ENCODE assay signal across 1 cellular context in the genomic region with DNA sequence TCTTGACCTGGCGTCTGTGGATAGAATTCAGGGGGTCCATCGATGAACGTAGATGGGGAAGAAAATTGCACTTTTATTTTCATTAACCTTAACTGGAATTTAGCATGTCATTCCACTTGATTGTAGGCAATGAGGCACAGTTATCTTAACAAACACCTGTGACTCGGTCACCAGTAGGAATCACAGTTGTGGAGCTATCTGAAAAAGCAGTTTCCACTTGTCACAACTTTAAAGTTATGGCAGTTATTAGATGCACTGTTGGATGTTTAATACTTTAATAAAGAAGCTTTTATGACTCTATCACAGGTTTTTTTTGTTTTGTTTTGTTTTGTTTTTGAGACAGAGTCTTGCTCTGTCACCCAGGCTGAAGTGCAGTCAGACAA.
TF ChIP-seq lines count a peak whose summit lies in the region.

No MANE protein-coding gene starts in this region.

TF ChIP-seq in K562, 482 proteins besides CTCF, POLR2A, EP300 and RAD21 (continued from another document and continues in another):
- no peak for TF ChIP-seq MYNN (IDR thresholded peaks at IDR 0.05)
- no peak for TF ChIP-seq MYNN (CRISPR knock-in tag; IDR thresholded peaks at IDR 0.05)
- no peak for TF ChIP-seq NR2C2 (CRISPR knock-in tag; IDR thresholded peaks at IDR 0.05)
- no peak for TF ChIP-seq NR2C2 (tag; IDR thresholded peaks at IDR 0.05)
- peak; percentile 29; the same call in 1 of the 2 replicates for TF ChIP-seq RNF2 (IDR thresholded peaks at IDR 0.05)
- TF ChIP-seq NFRKB (IDR thresholded peaks at IDR 0.05; ENCODE audit: low read depth), result no peak
- TF ChIP-seq TAF1 (IDR thresholded peaks at IDR 0.05; ENCODE audit: control insufficient read depth, extremely low read depth, insufficient read depth, low read length, severe bottlenecking), result no peak
- no peak for TF ChIP-seq NFIX (CRISPR knock-in tag; IDR thresholded peaks at IDR 0.05; ENCODE audit: low read depth)
- TF ChIP-seq ZNF23 (CRISPR knock-in tag; IDR thresholded peaks at IDR 0.05), result no peak
- TF ChIP-seq, protein P1, sequence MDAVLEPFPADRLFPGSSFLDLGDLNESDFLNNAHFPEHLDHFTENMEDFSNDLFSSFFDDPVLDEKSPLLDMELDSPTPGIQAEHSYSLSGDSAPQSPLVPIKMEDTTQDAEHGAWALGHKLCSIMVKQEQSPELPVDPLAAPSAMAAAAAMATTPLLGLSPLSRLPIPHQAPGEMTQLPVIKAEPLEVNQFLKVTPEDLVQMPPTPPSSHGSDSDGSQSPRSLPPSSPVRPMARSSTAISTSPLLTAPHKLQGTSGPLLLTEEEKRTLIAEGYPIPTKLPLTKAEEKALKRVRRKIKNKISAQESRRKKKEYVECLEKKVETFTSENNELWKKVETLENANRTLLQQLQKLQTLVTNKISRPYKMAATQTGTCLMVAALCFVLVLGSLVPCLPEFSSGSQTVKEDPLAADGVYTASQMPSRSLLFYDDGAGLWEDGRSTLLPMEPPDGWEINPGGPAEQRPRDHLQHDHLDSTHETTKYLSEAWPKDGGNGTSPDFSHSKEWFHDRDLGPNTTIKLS (IDR thresholded peaks at IDR 0.05; ENCODE audit: borderline replicate concordance, low read depth), result no peak
- peak; percentile 55 for TF ChIP-seq MAFG (tag; conservative IDR thresholded peaks at IDR 0.05)
- no peak for TF ChIP-seq ZNF444 (CRISPR knock-in tag; IDR thresholded peaks at IDR 0.05)
- TF ChIP-seq ZNF121 (CRISPR knock-in tag; conservative IDR thresholded peaks at IDR 0.05), result no peak
- TF ChIP-seq, protein P2, sequence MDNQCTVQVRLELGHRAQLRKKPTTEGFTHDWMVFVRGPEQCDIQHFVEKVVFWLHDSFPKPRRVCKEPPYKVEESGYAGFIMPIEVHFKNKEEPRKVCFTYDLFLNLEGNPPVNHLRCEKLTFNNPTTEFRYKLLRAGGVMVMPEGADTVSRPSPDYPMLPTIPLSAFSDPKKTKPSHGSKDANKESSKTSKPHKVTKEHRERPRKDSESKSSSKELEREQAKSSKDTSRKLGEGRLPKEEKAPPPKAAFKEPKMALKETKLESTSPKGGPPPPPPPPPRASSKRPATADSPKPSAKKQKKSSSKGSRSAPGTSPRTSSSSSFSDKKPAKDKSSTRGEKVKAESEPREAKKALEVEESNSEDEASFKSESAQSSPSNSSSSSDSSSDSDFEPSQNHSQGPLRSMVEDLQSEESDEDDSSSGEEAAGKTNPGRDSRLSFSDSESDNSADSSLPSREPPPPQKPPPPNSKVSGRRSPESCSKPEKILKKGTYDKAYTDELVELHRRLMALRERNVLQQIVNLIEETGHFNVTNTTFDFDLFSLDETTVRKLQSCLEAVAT (IDR thresholded peaks at IDR 0.05), result no peak
- no peak for TF ChIP-seq TRIM28 (IDR thresholded peaks at IDR 0.05)
- no peak for TF ChIP-seq GABPA (tag; conservative IDR thresholded peaks at IDR 0.05; ENCODE audit: low read depth)
- peak; percentile 93 for TF ChIP-seq TAL1 (IDR thresholded peaks at IDR 0.05)
- TF ChIP-seq ZNF3 (CRISPR knock-in tag; IDR thresholded peaks at IDR 0.05), result no peak
- no peak for TF ChIP-seq HIVEP1 (CRISPR knock-in tag; IDR thresholded peaks at IDR 0.05)
- TF ChIP-seq BHLHE40 (IDR thresholded peaks at IDR 0.05; ENCODE audit: low read length), result peak; percentile 26; the same call in 1 of the 2 replicates
- TF ChIP-seq, protein P3, sequence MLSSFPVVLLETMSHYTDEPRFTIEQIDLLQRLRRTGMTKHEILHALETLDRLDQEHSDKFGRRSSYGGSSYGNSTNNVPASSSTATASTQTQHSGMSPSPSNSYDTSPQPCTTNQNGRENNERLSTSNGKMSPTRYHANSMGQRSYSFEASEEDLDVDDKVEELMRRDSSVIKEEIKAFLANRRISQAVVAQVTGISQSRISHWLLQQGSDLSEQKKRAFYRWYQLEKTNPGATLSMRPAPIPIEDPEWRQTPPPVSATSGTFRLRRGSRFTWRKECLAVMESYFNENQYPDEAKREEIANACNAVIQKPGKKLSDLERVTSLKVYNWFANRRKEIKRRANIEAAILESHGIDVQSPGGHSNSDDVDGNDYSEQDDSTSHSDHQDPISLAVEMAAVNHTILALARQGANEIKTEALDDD (IDR thresholded peaks at IDR 0.05), result peak; percentile 45; the same call in 1 of the 2 replicates
- no peak for TF ChIP-seq RBM15 (IDR thresholded peaks at IDR 0.05; ENCODE audit: insufficient read depth, low read length)
- TF ChIP-seq, protein P4, sequence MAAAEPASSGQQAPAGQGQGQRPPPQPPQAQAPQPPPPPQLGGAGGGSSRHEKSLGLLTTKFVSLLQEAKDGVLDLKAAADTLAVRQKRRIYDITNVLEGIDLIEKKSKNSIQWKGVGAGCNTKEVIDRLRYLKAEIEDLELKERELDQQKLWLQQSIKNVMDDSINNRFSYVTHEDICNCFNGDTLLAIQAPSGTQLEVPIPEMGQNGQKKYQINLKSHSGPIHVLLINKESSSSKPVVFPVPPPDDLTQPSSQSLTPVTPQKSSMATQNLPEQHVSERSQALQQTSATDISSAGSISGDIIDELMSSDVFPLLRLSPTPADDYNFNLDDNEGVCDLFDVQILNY (CRISPR knock-in tag; IDR thresholded peaks at IDR 0.05), result no peak
- TF ChIP-seq, protein P5, sequence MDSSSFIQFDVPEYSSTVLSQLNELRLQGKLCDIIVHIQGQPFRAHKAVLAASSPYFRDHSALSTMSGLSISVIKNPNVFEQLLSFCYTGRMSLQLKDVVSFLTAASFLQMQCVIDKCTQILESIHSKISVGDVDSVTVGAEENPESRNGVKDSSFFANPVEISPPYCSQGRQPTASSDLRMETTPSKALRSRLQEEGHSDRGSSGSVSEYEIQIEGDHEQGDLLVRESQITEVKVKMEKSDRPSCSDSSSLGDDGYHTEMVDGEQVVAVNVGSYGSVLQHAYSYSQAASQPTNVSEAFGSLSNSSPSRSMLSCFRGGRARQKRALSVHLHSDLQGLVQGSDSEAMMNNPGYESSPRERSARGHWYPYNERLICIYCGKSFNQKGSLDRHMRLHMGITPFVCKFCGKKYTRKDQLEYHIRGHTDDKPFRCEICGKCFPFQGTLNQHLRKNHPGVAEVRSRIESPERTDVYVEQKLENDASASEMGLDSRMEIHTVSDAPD (CRISPR knock-in tag; IDR thresholded peaks at IDR 0.05), result no peak
- no peak for TF ChIP-seq FOXP1 (CRISPR knock-in tag; IDR thresholded peaks at IDR 0.05)
- peak; percentile 25 for TF ChIP-seq CCNT2 (IDR thresholded peaks at IDR 0.05; ENCODE audit: borderline replicate concordance, extremely low read depth, insufficient read length, low read depth, low read length)
- TF ChIP-seq ZNF316 (IDR thresholded peaks at IDR 0.05), result peak; percentile 26; the same call in 1 of the 2 replicates
- no peak for TF ChIP-seq CEBPG (CRISPR knock-in tag; IDR thresholded peaks at IDR 0.05)
- no peak for TF ChIP-seq CEBPG (tag; conservative IDR thresholded peaks at IDR 0.05 in 1 of 2, IDR thresholded peaks at IDR 0.05 in 1 of 2)
- TF ChIP-seq ZBTB1 (CRISPR knock-in tag; IDR thresholded peaks at IDR 0.05; ENCODE audit: borderline replicate concordance, low read depth), result no peak
- no peak for TF ChIP-seq HDGF (IDR thresholded peaks at IDR 0.05)
- TF ChIP-seq STAT5B (CRISPR knock-in tag; IDR thresholded peaks at IDR 0.05), result no peak
- TF ChIP-seq SRSF1 (IDR thresholded peaks at IDR 0.05; ENCODE audit: low read depth, low read length), result no peak
- TF ChIP-seq GATAD2B (IDR thresholded peaks at IDR 0.05; ENCODE audit: borderline replicate concordance), result no peak; the same call in 1 of the 2 replicates
- no peak for TF ChIP-seq SLC30A9 (CRISPR knock-in tag; IDR thresholded peaks at IDR 0.05)
- TF ChIP-seq RBBP5 (IDR thresholded peaks at IDR 0.05; ENCODE audit: borderline replicate concordance, insufficient read depth, low read length, poor library complexity, severe bottlenecking), result no peak
- TF ChIP-seq HEY1 (CRISPR knock-in tag; IDR thresholded peaks at IDR 0.05; ENCODE audit: borderline replicate concordance), result no peak
- no peak for TF ChIP-seq ATF1 (CRISPR knock-in tag; IDR thresholded peaks at IDR 0.05)
- TF ChIP-seq ATF1 (tag; IDR thresholded peaks at IDR 0.05), result peak; percentile 39; the same call in 1 of the 2 replicates
- TF ChIP-seq POLR2AphosphoS2 (IDR thresholded peaks at IDR 0.05; ENCODE audit: low read length), result no peak
- no peak for TF ChIP-seq ZNF239 (CRISPR knock-in tag; IDR thresholded peaks at IDR 0.05)
- TF ChIP-seq CXXC5 (CRISPR knock-in tag; IDR thresholded peaks at IDR 0.05), result no peak
- TF ChIP-seq DNMT1 (IDR thresholded peaks at IDR 0.05), result no peak
- TF ChIP-seq XRCC3 (IDR thresholded peaks at IDR 0.05), result no peak
- peak; percentile 72 for TF ChIP-seq POLR2AphosphoS5 (IDR thresholded peaks at IDR 0.05; ENCODE audit: control insufficient read depth, insufficient read depth, low read depth, low read length)
- no peak for TF ChIP-seq RBFOX2 (IDR thresholded peaks at IDR 0.05; ENCODE audit: low read depth, low read length)
- no peak for TF ChIP-seq BCOR (IDR thresholded peaks at IDR 0.05)
- TF ChIP-seq GTF2E2 (tag; IDR thresholded peaks at IDR 0.05), result no peak
- no peak for TF ChIP-seq SAP30 (IDR thresholded peaks at IDR 0.05; ENCODE audit: borderline replicate concordance, insufficient read depth, low read depth, low read length, poor library complexity, severe bottlenecking)
- no peak for TF ChIP-seq NFE2L1 (tag; IDR thresholded peaks at IDR 0.05; ENCODE audit: borderline replicate concordance, low read depth)
- TF ChIP-seq, protein P6, sequence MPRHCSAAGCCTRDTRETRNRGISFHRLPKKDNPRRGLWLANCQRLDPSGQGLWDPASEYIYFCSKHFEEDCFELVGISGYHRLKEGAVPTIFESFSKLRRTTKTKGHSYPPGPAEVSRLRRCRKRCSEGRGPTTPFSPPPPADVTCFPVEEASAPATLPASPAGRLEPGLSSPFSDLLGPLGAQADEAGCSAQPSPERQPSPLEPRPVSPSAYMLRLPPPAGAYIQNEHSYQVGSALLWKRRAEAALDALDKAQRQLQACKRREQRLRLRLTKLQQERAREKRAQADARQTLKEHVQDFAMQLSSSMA (CRISPR knock-in tag; IDR thresholded peaks at IDR 0.05), result no peak
- TF ChIP-seq MCM5 (IDR thresholded peaks at IDR 0.05; ENCODE audit: low read depth), result no peak
- no peak; the same call in 1 of the 2 replicates for TF ChIP-seq NBN (IDR thresholded peaks at IDR 0.05; ENCODE audit: low read depth)
- TF ChIP-seq, protein P7, sequence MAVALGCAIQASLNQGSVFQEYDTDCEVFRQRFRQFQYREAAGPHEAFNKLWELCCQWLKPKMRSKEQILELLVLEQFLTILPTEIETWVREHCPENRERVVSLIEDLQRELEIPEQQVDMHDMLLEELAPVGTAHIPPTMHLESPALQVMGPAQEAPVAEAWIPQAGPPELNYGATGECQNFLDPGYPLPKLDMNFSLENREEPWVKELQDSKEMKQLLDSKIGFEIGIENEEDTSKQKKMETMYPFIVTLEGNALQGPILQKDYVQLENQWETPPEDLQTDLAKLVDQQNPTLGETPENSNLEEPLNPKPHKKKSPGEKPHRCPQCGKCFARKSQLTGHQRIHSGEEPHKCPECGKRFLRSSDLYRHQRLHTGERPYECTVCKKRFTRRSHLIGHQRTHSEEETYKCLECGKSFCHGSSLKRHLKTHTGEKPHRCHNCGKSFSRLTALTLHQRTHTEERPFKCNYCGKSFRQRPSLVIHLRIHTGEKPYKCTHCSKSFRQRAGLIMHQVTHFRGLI (CRISPR knock-in tag; IDR thresholded peaks at IDR 0.05), result no peak
- TF ChIP-seq, protein P8, sequence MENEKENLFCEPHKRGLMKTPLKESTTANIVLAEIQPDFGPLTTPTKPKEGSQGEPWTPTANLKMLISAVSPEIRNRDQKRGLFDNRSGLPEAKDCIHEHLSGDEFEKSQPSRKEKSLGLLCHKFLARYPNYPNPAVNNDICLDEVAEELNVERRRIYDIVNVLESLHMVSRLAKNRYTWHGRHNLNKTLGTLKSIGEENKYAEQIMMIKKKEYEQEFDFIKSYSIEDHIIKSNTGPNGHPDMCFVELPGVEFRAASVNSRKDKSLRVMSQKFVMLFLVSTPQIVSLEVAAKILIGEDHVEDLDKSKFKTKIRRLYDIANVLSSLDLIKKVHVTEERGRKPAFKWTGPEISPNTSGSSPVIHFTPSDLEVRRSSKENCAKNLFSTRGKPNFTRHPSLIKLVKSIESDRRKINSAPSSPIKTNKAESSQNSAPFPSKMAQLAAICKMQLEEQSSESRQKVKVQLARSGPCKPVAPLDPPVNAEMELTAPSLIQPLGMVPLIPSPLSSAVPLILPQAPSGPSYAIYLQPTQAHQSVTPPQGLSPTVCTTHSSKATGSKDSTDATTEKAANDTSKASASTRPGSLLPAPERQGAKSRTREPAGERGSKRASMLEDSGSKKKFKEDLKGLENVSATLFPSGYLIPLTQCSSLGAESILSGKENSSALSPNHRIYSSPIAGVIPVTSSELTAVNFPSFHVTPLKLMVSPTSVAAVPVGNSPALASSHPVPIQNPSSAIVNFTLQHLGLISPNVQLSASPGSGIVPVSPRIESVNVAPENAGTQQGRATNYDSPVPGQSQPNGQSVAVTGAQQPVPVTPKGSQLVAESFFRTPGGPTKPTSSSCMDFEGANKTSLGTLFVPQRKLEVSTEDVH (IDR thresholded peaks at IDR 0.05; ENCODE audit: low read depth, partially characterized antibody), result no peak
